ENCODE assay signal across 1 cellular context in genomic region chr11:65856689-65857499, GRCh38.
TF ChIP-seq lines count a peak whose summit lies in the region.

No MANE protein-coding gene starts in this region.

TF ChIP-seq in K562, 482 proteins besides CTCF, POLR2A, EP300 and RAD21 (continued from another document and continues in another):
- TF ChIP-seq CLOCK (CRISPR knock-in tag; IDR thresholded peaks at IDR 0.05; ENCODE audit: borderline replicate concordance) (no peak), ZBTB12 (CRISPR knock-in tag; IDR thresholded peaks at IDR 0.05) (no peak), MXD1 (CRISPR knock-in tag; IDR thresholded peaks at IDR 0.05; ENCODE audit: borderline replicate concordance, poor library complexity, severe bottlenecking) (peak; percentile 41), ZNF511 (CRISPR knock-in tag; IDR thresholded peaks at IDR 0.05) (peak; percentile 78), PREB (CRISPR knock-in tag; IDR thresholded peaks at IDR 0.05) (no peak), CAMTA2 (CRISPR knock-in tag; conservative IDR thresholded peaks at IDR 0.05) (no peak), RBM34 (IDR thresholded peaks at IDR 0.05; ENCODE audit: borderline replicate concordance, insufficient read depth, low read length) (no peak), ZNF551 (CRISPR knock-in tag; IDR thresholded peaks at IDR 0.05) (no peak), KLF16 (IDR thresholded peaks at IDR 0.05) (no peak), ZC3H11A (IDR thresholded peaks at IDR 0.05; ENCODE audit: low read depth, low read length) (no peak), ZNF280A (IDR thresholded peaks at IDR 0.05; ENCODE audit: low read depth, partially characterized antibody) (no peak), SNAPC5 (CRISPR knock-in tag; IDR thresholded peaks at IDR 0.05) (no peak), ZKSCAN3 (CRISPR knock-in tag; IDR thresholded peaks at IDR 0.05) (no peak), ZNF75A (CRISPR knock-in tag; IDR thresholded peaks at IDR 0.05) (no peak), NR2C1 (IDR thresholded peaks at IDR 0.05) (no peak), NR2C1 (tag; IDR thresholded peaks at IDR 0.05) (no peak), RBM39 (optimal IDR thresholded peaks at IDR 0.05; ENCODE audit: low read depth, low read length) (peak; percentile 26), NFIC (IDR thresholded peaks at IDR 0.05) (no peak), LCOR (CRISPR knock-in tag; IDR thresholded peaks at IDR 0.05) (peak; percentile 36; the same call in 1 of the 2 replicates), NCOA2 (IDR thresholded peaks at IDR 0.05; ENCODE audit: partially characterized antibody in 2 of 2) (no peak), SIN3A (IDR thresholded peaks at IDR 0.05; ENCODE audit: borderline replicate concordance in 2 of 2, control insufficient read depth in 1 of 2, low read depth in 2 of 2, low read length in 2 of 2) (peak; percentile 87 to 95; a peak in 3 of 4 replicates), ERF (CRISPR knock-in tag; IDR thresholded peaks at IDR 0.05) (no peak), PRPF4 (IDR thresholded peaks at IDR 0.05; ENCODE audit: insufficient read depth, low read depth, low read length, poor library complexity, severe bottlenecking) (peak; percentile 90), VEZF1 (CRISPR knock-in tag; IDR thresholded peaks at IDR 0.05) (peak; percentile 81), ARID4B (CRISPR knock-in tag; IDR thresholded peaks at IDR 0.05) (peak; percentile 65), ATF3 (IDR thresholded peaks at IDR 0.05) (no peak), ATF3 (CRISPR knock-in tag; conservative IDR thresholded peaks at IDR 0.05) (no peak), IRF9 (tag; IDR thresholded peaks at IDR 0.05) (no peak), ZNF79 (CRISPR knock-in tag; IDR thresholded peaks at IDR 0.05; ENCODE audit: low read depth) (no peak), ZNF583 (CRISPR knock-in tag; IDR thresholded peaks at IDR 0.05) (no peak), PCBP2 (IDR thresholded peaks at IDR 0.05; ENCODE audit: low read depth, low read length, poor library complexity, severe bottlenecking) (no peak), ZNF12 (CRISPR knock-in tag; IDR thresholded peaks at IDR 0.05) (peak; percentile 60), TSHZ1 (CRISPR knock-in tag; IDR thresholded peaks at IDR 0.05) (no peak), RHOXF2B (CRISPR knock-in tag; conservative IDR thresholded peaks at IDR 0.05) (no peak), TRIM24 (IDR thresholded peaks at IDR 0.05) (no peak), TAF7 (tag; IDR thresholded peaks at IDR 0.05) (no peak), ZNF707 (CRISPR knock-in tag; conservative IDR thresholded peaks at IDR 0.05) (no peak), POLR2B (IDR thresholded peaks at IDR 0.05; ENCODE audit: low read depth, partially characterized antibody) (peak; percentile 58), PTTG1 (tag; IDR thresholded peaks at IDR 0.05; ENCODE audit: low read depth) (no peak), PTBP1 (IDR thresholded peaks at IDR 0.05; ENCODE audit: low read depth, low read length) (0 out of 2 replicates have a peak, but pooled peaks have one; percentile 5), ZNF280B (CRISPR knock-in tag; IDR thresholded peaks at IDR 0.05) (no peak)
